ENCODE assay signal across 24 cellular contexts in genomic region chr19:47435196-47435595, GRCh38. TPM values are rescaled to one million over a fixed set of nuclear protein-coding genes. Genes with fewer than 3 reads are reported as not detected.
DNase-seq lines count a peak whose midpoint lies in the region; ATAC-seq and TF ChIP-seq lines count a peak whose summit lies in the region.
"Had no signal": no experiment of that assay in that cellular context is flagged by ENCODE, and none has a peak within 500 bp of the region (broad histone marks: within the 10 kb centered on the region; RNA-seq: fewer than 3 reads in every experiment).

No MANE protein-coding gene starts in this region.

- peak; percentile 74 for ATAC-seq in stimulated activated naive CD8-positive, alpha-beta T cell treated with anti-CD3 and anti-CD28 coated beads, Interleukin-15, amount 100 ng/mL, for 72 hours
- ATAC-seq in stimulated activated naive CD8-positive, alpha-beta T cell treated with anti-CD3 and anti-CD28 coated beads, Interleukin-15, Interleukin-2, amounts not matched to agents 100 U/mL and 50 U/mL, for 24 hours = no peak
- peak; percentile 58 for ATAC-seq in stimulated activated memory B cell treated with anti-CD40 and anti-IgM and Interleukin-4, amounts not matched to agents 10 μg/mL and 1 μg/mL and 100 μg/mL, for 72 hours
- no peak for ATAC-seq in GM18505 (IDR thresholded peaks at IDR 0.05; ENCODE audit: unreplicated experiment)
- ATAC-seq: esophagus mucosa, Right ventricle myocardium inferior had no signal

- no peaks in the 10 kb centered on the region for H3K36me3 Mint-ChIP-seq in HFFc6 (ENCODE audit: low read depth)
- H3K36me3 Mint-ChIP-seq in T-helper 2 cell treated with Interferon-gamma antibody and Interleukin-4, amounts not matched to agents 5 μg/mL and 100 μg/mL, for 36 hours (ENCODE audit: low read depth) = no peaks in the 10 kb centered on the region
- peaks cover 4% of the 10 kb centered on the region for H3K36me3 Mint-ChIP-seq in stimulated activated memory B cell treated with anti-CD40 and anti-IgM and Interleukin-4, amounts not matched to agents 10 μg/mL and 1 μg/mL and 100 μg/mL, for 72 hours
- H3K36me3 Mint-ChIP-seq: IgD-negative memory B cell, type B pancreatic cell had no signal

- TF ChIP-seq POLR2A in GM18505 (IDR thresholded peaks at IDR 0.05; ENCODE audit: borderline replicate concordance, extremely low read depth, insufficient read depth, insufficient read length) = no peak

- peaks cover 68% of the 10 kb centered on the region for H3K27me3 Mint-ChIP-seq in stimulated activated naive CD8-positive, alpha-beta T cell treated with anti-CD3 and anti-CD28 coated beads, Interleukin-15, amount 100 ng/mL, for 72 hours
- peaks cover 12% of the 10 kb centered on the region for H3K27me3 Mint-ChIP-seq in HFFc6 (ENCODE audit: insufficient read depth)
- H3K27me3 Mint-ChIP-seq in T-helper 2 cell treated with Interferon-gamma antibody and Interleukin-4, amounts not matched to agents 5 μg/mL and 100 μg/mL, for 36 hours (ENCODE audit: low read depth) = peaks cover 9% of the 10 kb centered on the region
- H3K27me3 Mint-ChIP-seq in stimulated activated memory B cell treated with anti-CD40 and anti-IgM and Interleukin-4, amounts not matched to agents 10 μg/mL and 1 μg/mL and 100 μg/mL, for 72 hours = peaks cover 99% of the 10 kb centered on the region

- H3K4me1 Mint-ChIP-seq in stimulated activated naive CD8-positive, alpha-beta T cell treated with anti-CD3 and anti-CD28 coated beads, Interleukin-15, amount 100 ng/mL, for 72 hours = peaks cover 51% of the 10 kb centered on the region
- H3K4me1 Mint-ChIP-seq in HFFc6 (ENCODE audit: low read depth) = peaks cover 7% of the 10 kb centered on the region; the same call in 1 of the 2 replicates
- H3K4me1 Mint-ChIP-seq in T-helper 2 cell treated with Interferon-gamma antibody and Interleukin-4, amounts not matched to agents 5 μg/mL and 100 μg/mL, for 36 hours (ENCODE audit: low read depth) = peaks cover 26% of the 10 kb centered on the region
- H3K4me1 Mint-ChIP-seq in stimulated activated memory B cell treated with anti-CD40 and anti-IgM and Interleukin-4, amounts not matched to agents 10 μg/mL and 1 μg/mL and 100 μg/mL, for 72 hours = peaks cover 28% of the 10 kb centered on the region
- H3K4me1 Mint-ChIP-seq: nephron had no signal

- no peak for TF ChIP-seq CTCF in HFFc6 (IDR thresholded peaks at IDR 0.05)

- H3K9me3 Mint-ChIP-seq in stimulated activated naive CD8-positive, alpha-beta T cell treated with anti-CD3 and anti-CD28 coated beads, Interleukin-15, amount 100 ng/mL, for 72 hours = no peaks in the 10 kb centered on the region
- H3K9me3 Mint-ChIP-seq in HFFc6 = no peaks in the 10 kb centered on the region
- H3K9me3 Mint-ChIP-seq in T-helper 2 cell treated with Interferon-gamma antibody and Interleukin-4, amounts not matched to agents 5 μg/mL and 100 μg/mL, for 36 hours = no peaks in the 10 kb centered on the region
- no peaks in the 10 kb centered on the region for H3K9me3 Mint-ChIP-seq in stimulated activated memory B cell treated with anti-CD40 and anti-IgM and Interleukin-4, amounts not matched to agents 10 μg/mL and 1 μg/mL and 100 μg/mL, for 72 hours
- H3K9me3 Mint-ChIP-seq: H9, IgD-negative memory B cell, nephron, type B pancreatic cell had no signal

- peak in 1 of 2 donors; percentile 48 for DNase-seq in stimulated activated naive CD8-positive, alpha-beta T cell treated with anti-CD3 and anti-CD28 coated beads, Interleukin-15, amount 100 ng/mL, for 72 hours
- DNase-seq in stimulated activated naive CD8-positive, alpha-beta T cell treated with anti-CD3 and anti-CD28 coated beads, Interleukin-15, Interleukin-2, amounts not matched to agents 100 U/mL and 50 U/mL, for 24 hours = no peak
- DNase-seq in HFFc6 (no peak), NCI-H748 treated with DMSO at 0.1 percent for 48 hours (lab: John Stamatoyannopoulos, UW) (no peak), anterior cingulate cortex (lab: John Stamatoyannopoulos, UW) (no peak)
- DNase-seq in T-helper 2 cell treated with Interferon-gamma antibody and Interleukin-4, amounts not matched to agents 5 μg/mL and 100 μg/mL, for 36 hours (ENCODE audit: low spot score) = no peak
- DNase-seq: COR-L47; effector memory CD4-positive, alpha-beta T cell; H9; hippocampal formation; left ventricle myocardium inferior; midbrain; ovary; spleen; stimulated activated CD4-positive, alpha-beta T cell treated with anti-CD3 and anti-CD28 coated beads, Interleukin-4, amount 100 ng/mL, for 24 hours; stomach had no signal

- peak overlapping the region in 1 of 2 donors; percentile 24 for H3K4me3 Mint-ChIP-seq in stimulated activated naive CD8-positive, alpha-beta T cell treated with anti-CD3 and anti-CD28 coated beads, Interleukin-15, amount 100 ng/mL, for 72 hours
- peak overlapping the region; percentile 19; the same call in 1 of the 2 replicates for H3K4me3 Mint-ChIP-seq in HFFc6
- H3K4me3 Mint-ChIP-seq in T-helper 2 cell treated with Interferon-gamma antibody and Interleukin-4, amounts not matched to agents 5 μg/mL and 100 μg/mL, for 36 hours = no peak overlapping the region
- H3K4me3 Mint-ChIP-seq in stimulated activated memory B cell treated with anti-CD40 and anti-IgM and Interleukin-4, amounts not matched to agents 10 μg/mL and 1 μg/mL and 100 μg/mL, for 72 hours = no peak overlapping the region
- H3K4me3 Mint-ChIP-seq: brain, H9, nephron, type B pancreatic cell had no signal

- no peak overlapping the region for H3K27ac Mint-ChIP-seq in stimulated activated naive CD8-positive, alpha-beta T cell treated with anti-CD3 and anti-CD28 coated beads, Interleukin-15, amount 100 ng/mL, for 72 hours
- H3K27ac Mint-ChIP-seq in HFFc6 = no peak overlapping the region
- H3K27ac Mint-ChIP-seq in T-helper 2 cell treated with Interferon-gamma antibody and Interleukin-4, amounts not matched to agents 5 μg/mL and 100 μg/mL, for 36 hours = peak overlapping the region; percentile 38
- H3K27ac Mint-ChIP-seq in stimulated activated memory B cell treated with anti-CD40 and anti-IgM and Interleukin-4, amounts not matched to agents 10 μg/mL and 1 μg/mL and 100 μg/mL, for 72 hours = no peak overlapping the region
- H3K27ac Mint-ChIP-seq: brain, H9, IgD-negative memory B cell, nephron, type B pancreatic cell had no signal

RNA-seq across cellular contexts. Expression of gene MEIS3, which starts 15.9 kb away (rescaled TPM):
- total RNA-seq in HFFc6 (2021; fragmentation: NEBNext Ultra II Directional; extraction: Animal tissue kit (Norgen Biotek cat#: 25700)) = 10 to 100 TPM; 34.1 to 50.3 (median 46.3) TPM

RNA-seq across cellular contexts. Expression of gene SLC8A2, which starts 36.5 kb away (rescaled TPM):
- total RNA-seq in HFFc6 (2021; fragmentation: NEBNext Ultra II Directional; extraction: Animal tissue kit (Norgen Biotek cat#: 25700)) = not detected
- total RNA-seq: spleen had no signal

RNA-seq across cellular contexts. Expression of gene KPTN, which starts 48.8 kb away (rescaled TPM):
- total RNA-seq in HFFc6 (2021; fragmentation: NEBNext Ultra II Directional; extraction: Animal tissue kit (Norgen Biotek cat#: 25700)) = 10 to 100 TPM; 11.1 to 13.6 (median 12.4) TPM

Comparison
In these comparisons a context has a peak if more than half of its experiments do, and no peak if none do; other contexts are left out.
1. ATAC-seq: peak in stimulated activated naive CD8-positive, alpha-beta T cell treated with anti-CD3 and anti-CD28 coated beads, Interleukin-15, amount 100 ng/mL, for 72 hours (single experiment) and stimulated activated memory B cell treated with anti-CD40 and anti-IgM and Interleukin-4, amounts not matched to agents 10 μg/mL and 1 μg/mL and 100 μg/mL, for 72 hours (single experiment); none in stimulated activated naive CD8-positive, alpha-beta T cell treated with anti-CD3 and anti-CD28 coated beads, Interleukin-15, Interleukin-2, amounts not matched to agents 100 U/mL and 50 U/mL, for 24 hours (single experiment) and GM18505 (single experiment).